In the genomic region with DNA sequence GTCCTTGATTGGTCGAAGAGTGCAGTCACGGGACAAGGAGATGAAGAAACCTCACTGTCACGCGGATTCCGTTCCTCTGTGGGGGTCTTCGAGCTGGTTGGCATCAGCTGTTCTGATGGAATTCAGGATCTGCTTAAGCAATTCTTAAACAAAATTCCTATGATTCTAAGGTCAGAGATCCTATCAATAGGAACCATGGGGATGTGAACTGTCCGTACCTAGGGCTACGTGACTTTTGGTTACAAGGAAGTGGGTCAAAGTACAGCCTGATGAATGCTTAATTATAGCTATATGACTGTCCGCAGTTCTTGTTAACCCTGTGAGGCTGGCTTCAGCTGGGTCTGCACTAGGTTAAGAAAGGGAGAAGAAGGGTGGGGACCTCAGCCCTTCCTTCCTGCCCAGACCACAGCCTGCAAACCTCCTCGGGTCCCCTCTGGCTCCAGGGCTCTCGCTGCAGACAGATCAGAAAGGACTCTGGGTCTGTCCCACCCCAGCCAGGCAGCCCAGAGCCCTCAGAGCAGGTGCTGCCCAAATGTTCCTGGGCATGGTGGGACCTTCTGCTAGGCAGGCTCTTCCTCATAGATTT, we compare ENCODE assay signal across 8 cellular contexts. TPM values are rescaled to one million over a fixed set of nuclear protein-coding genes. Genes with fewer than 3 reads are reported as not detected.
A peak's percentile ranks its signal among the peaks of the same experiment; 100 is the strongest.
DNase-seq lines count a peak whose midpoint lies in the region; ATAC-seq and TF ChIP-seq lines count a peak whose summit lies in the region.

No MANE protein-coding gene starts in this region.

- no peaks in the 10 kb centered on the region for H3K9me3 Mint-ChIP-seq in natural killer cell

- TF ChIP-seq CTCF in natural killer cell (IDR thresholded peaks at IDR 0.05) (no peak), omental fat pad (IDR thresholded peaks at IDR 0.05) (no peak)

- peak overlapping the region; percentile 94 for H3K4me3 Mint-ChIP-seq in natural killer cell

- intact Hi-C loops in natural killer cell (cut with micrococcal nuclease) = loop anchor here (1.0 kb wide), 1 partner anchor 249 kb away; no protein-coding TSS in a partner anchor

- peaks cover 30 to 41% of the 10 kb centered on the region in 2 donors for H3K4me1 Mint-ChIP-seq in natural killer cell

- ATAC-seq in GM18870 (IDR thresholded peaks at IDR 0.05; ENCODE audit: unreplicated experiment) (peak; percentile 39), HG02943 (IDR thresholded peaks at IDR 0.05; ENCODE audit: low read depth, unreplicated experiment) (peak; percentile 37), natural killer cell (peak in 2 of 3 donors; percentile 18 to 28), HG03521 (IDR thresholded peaks at IDR 0.05; ENCODE audit: unreplicated experiment) (no peak), omental fat pad (ENCODE audit: low FRiP score) (no peak), HG02938 (IDR thresholded peaks at IDR 0.05; ENCODE audit: unreplicated experiment) (no peak), HG02571 (IDR thresholded peaks at IDR 0.05; ENCODE audit: unreplicated experiment) (no peak)

- DNase-seq in UCSD-AML1 (lab: John Stamatoyannopoulos, UW; ENCODE audit: unreplicated experiment) (peak; percentile 49), natural killer cell (no peak), omental fat pad (ENCODE audit: low spot score) (no peak)

- H3K27me3 Mint-ChIP-seq in natural killer cell (ENCODE audit: low read depth in 2 of 2) = peaks cover 0 to 2% of the 10 kb centered on the region in 2 donors

- no peaks in the 10 kb centered on the region for H3K36me3 Mint-ChIP-seq in natural killer cell

- peak overlapping the region; percentile 64 to 89 for H3K27ac Mint-ChIP-seq in natural killer cell

RNA-seq across cellular contexts. Expression of gene TAF1B, which starts 44.2 kb away (rescaled TPM):
- 10 to 100 TPM; 24.8 to 40.8 (median 26.8) TPM for total RNA-seq in natural killer cell
- 10 to 100 TPM; 16.1 to 21.1 (median 19.1) TPM for total RNA-seq in omental fat pad

Comparison
In these comparisons a context has a peak if more than half of its experiments do, and no peak if none do; other contexts are left out.
1. ATAC-seq: peak in GM18870 (single experiment), HG02943 (single experiment) and natural killer cell (2 of 3); none in HG03521 (single experiment), omental fat pad (single experiment), HG02938 (single experiment) and HG02571 (single experiment).